ENCODE assay signal across 1 cellular context in the genomic region with DNA sequence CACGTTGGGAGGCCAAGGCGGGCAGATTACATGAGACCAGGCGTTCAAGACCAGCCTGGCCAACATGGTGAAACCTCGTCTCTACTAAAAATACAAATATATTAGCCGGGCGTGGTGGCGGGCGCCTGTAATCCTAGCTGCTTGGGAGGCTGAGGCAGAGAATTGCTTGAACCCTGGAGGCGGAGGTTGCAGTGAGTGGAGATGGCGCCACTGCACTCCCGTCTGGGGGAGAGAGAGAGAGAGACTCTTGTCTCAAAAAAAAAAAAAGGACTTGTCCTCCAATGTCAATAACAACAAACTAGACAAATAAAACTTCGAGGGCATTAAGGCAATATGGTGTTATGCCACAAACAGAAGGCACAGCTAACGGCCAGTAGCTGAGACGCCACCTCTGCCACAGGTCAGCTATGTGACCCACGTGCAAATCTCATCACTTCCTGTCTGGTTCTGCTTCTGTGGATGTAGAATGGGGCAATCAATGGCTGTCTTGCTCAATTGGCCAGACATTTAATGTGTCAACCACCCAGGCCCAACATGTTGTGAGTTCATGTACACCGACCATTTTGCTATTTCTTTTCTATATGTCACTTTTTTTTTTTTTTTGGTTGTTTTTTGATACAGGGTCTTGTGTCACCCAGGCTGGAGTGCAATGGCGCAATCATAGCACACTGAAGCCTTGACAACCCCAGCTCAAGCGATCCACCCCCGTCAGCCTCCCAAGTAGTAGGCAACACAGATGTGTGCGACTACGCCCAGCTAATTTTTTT.
TF ChIP-seq lines count a peak whose summit lies in the region.

No MANE protein-coding gene starts in this region.

TF ChIP-seq in HepG2, 621 proteins besides CTCF, POLR2A, EP300 and RAD21 (continued from another document and continues in another):
- TF ChIP-seq, protein P1, sequence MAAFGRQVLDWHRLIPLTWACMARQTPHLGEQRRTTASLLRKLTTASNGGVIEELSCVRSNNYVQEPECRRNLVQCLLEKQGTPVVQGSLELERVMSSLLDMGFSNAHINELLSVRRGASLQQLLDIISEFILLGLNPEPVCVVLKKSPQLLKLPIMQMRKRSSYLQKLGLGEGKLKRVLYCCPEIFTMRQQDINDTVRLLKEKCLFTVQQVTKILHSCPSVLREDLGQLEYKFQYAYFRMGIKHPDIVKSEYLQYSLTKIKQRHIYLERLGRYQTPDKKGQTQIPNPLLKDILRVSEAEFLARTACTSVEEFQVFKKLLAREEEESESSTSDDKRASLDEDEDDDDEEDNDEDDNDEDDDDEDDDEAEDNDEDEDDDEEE (CRISPR knock-in tag; IDR thresholded peaks at IDR 0.05): no peak
- TF ChIP-seq, protein P2, sequence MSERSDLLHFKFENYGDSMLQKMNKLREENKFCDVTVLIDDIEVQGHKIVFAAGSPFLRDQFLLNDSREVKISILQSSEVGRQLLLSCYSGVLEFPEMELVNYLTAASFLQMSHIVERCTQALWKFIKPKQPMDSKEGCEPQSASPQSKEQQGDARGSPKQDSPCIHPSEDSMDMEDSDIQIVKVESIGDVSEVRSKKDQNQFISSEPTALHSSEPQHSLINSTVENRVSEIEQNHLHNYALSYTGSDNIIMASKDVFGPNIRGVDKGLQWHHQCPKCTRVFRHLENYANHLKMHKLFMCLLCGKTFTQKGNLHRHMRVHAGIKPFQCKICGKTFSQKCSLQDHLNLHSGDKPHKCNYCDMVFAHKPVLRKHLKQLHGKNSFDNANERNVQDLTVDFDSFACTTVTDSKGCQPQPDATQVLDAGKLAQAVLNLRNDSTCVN (CRISPR knock-in tag; IDR thresholded peaks at IDR 0.05; ENCODE audit: borderline replicate concordance): peak; percentile 7
- peak; percentile 80; the same call in 1 of the 2 replicates for TF ChIP-seq RXRA (CRISPR knock-in tag; IDR thresholded peaks at IDR 0.05)
- TF ChIP-seq, protein P3, sequence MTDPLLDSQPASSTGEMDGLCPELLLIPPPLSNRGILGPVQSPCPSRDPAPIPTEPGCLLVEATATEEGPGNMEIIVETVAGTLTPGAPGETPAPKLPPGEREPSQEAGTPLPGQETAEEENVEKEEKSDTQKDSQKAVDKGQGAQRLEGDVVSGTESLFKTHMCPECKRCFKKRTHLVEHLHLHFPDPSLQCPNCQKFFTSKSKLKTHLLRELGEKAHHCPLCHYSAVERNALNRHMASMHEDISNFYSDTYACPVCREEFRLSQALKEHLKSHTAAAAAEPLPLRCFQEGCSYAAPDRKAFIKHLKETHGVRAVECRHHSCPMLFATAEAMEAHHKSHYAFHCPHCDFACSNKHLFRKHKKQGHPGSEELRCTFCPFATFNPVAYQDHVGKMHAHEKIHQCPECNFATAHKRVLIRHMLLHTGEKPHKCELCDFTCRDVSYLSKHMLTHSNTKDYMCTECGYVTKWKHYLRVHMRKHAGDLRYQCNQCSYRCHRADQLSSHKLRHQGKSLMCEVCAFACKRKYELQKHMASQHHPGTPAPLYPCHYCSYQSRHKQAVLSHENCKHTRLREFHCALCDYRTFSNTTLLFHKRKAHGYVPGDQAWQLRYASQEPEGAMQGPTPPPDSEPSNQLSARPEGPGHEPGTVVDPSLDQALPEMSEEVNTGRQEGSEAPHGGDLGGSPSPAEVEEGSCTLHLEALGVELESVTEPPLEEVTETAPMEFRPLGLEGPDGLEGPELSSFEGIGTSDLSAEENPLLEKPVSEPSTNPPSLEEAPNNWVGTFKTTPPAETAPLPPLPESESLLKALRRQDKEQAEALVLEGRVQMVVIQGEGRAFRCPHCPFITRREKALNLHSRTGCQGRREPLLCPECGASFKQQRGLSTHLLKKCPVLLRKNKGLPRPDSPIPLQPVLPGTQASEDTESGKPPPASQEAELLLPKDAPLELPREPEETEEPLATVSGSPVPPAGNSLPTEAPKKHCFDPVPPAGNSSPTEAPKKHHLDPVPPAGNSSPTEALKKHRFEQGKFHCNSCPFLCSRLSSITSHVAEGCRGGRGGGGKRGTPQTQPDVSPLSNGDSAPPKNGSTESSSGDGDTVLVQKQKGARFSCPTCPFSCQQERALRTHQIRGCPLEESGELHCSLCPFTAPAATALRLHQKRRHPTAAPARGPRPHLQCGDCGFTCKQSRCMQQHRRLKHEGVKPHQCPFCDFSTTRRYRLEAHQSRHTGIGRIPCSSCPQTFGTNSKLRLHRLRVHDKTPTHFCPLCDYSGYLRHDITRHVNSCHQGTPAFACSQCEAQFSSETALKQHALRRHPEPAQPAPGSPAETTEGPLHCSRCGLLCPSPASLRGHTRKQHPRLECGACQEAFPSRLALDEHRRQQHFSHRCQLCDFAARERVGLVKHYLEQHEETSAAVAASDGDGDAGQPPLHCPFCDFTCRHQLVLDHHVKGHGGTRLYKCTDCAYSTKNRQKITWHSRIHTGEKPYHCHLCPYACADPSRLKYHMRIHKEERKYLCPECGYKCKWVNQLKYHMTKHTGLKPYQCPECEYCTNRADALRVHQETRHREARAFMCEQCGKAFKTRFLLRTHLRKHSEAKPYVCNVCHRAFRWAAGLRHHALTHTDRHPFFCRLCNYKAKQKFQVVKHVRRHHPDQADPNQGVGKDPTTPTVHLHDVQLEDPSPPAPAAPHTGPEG (CRISPR knock-in tag; IDR thresholded peaks at IDR 0.05): peak; percentile 85
- no peak; the same call in 1 of the 2 replicates for TF ChIP-seq ZNF891 (CRISPR knock-in tag; IDR thresholded peaks at IDR 0.05)
- TF ChIP-seq ZNF296 (CRISPR knock-in tag; conservative IDR thresholded peaks at IDR 0.05): peak; percentile 79
- peak; percentile 60; the same call in 1 of the 2 replicates for TF ChIP-seq ZNF777 (CRISPR knock-in tag; IDR thresholded peaks at IDR 0.05)
- TF ChIP-seq TEAD3 (CRISPR knock-in tag; optimal IDR thresholded peaks at IDR 0.05; ENCODE audit: borderline replicate concordance): peak; percentile 92
- TF ChIP-seq, protein P4, sequence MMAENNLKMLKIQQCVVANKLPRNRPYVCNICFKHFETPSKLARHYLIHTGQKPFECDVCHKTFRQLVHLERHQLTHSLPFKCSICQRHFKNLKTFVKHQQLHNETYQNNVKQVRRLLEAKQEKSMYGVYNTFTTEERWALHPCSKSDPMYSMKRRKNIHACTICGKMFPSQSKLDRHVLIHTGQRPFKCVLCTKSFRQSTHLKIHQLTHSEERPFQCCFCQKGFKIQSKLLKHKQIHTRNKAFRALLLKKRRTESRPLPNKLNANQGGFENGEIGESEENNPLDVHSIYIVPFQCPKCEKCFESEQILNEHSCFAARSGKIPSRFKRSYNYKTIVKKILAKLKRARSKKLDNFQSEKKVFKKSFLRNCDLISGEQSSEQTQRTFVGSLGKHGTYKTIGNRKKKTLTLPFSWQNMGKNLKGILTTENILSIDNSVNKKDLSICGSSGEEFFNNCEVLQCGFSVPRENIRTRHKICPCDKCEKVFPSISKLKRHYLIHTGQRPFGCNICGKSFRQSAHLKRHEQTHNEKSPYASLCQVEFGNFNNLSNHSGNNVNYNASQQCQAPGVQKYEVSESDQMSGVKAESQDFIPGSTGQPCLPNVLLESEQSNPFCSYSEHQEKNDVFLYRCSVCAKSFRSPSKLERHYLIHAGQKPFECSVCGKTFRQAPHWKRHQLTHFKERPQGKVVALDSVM (CRISPR knock-in tag; IDR thresholded peaks at IDR 0.05): no peak
- TF ChIP-seq SMAD3 (CRISPR knock-in tag; IDR thresholded peaks at IDR 0.05): peak; percentile 96
- TF ChIP-seq ZNF549 (CRISPR knock-in tag; IDR thresholded peaks at IDR 0.05): 0 out of 2 replicates have a peak, but pooled peaks have one; percentile 42
- TF ChIP-seq FLYWCH1 (CRISPR knock-in tag; IDR thresholded peaks at IDR 0.05): peak; percentile 45; the same call in 1 of the 2 replicates
- TF ChIP-seq, protein P5, sequence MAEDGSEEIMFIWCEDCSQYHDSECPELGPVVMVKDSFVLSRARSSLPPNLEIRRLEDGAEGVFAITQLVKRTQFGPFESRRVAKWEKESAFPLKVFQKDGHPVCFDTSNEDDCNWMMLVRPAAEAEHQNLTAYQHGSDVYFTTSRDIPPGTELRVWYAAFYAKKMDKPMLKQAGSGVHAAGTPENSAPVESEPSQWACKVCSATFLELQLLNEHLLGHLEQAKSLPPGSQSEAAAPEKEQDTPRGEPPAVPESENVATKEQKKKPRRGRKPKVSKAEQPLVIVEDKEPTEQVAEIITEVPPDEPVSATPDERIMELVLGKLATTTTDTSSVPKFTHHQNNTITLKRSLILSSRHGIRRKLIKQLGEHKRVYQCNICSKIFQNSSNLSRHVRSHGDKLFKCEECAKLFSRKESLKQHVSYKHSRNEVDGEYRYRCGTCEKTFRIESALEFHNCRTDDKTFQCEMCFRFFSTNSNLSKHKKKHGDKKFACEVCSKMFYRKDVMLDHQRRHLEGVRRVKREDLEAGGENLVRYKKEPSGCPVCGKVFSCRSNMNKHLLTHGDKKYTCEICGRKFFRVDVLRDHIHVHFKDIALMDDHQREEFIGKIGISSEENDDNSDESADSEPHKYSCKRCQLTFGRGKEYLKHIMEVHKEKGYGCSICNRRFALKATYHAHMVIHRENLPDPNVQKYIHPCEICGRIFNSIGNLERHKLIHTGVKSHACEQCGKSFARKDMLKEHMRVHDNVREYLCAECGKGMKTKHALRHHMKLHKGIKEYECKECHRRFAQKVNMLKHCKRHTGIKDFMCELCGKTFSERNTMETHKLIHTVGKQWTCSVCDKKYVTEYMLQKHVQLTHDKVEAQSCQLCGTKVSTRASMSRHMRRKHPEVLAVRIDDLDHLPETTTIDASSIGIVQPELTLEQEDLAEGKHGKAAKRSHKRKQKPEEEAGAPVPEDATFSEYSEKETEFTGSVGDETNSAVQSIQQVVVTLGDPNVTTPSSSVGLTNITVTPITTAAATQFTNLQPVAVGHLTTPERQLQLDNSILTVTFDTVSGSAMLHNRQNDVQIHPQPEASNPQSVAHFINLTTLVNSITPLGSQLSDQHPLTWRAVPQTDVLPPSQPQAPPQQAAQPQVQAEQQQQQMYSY (CRISPR knock-in tag; IDR thresholded peaks at IDR 0.05): peak; percentile 52; the same call in 1 of the 2 replicates
- TF ChIP-seq ZNF598 (CRISPR knock-in tag; IDR thresholded peaks at IDR 0.05; ENCODE audit: borderline replicate concordance): 0 out of 2 replicates have a peak, but pooled peaks have one; percentile 3
- peak; percentile 51; the same call in 1 of the 2 replicates for TF ChIP-seq ZNF737 (CRISPR knock-in tag; IDR thresholded peaks at IDR 0.05; ENCODE audit: borderline replicate concordance)
- TF ChIP-seq CEBPG (CRISPR knock-in tag; IDR thresholded peaks at IDR 0.05): peak; percentile 97
- peak; percentile 81; the same call in 1 of the 2 replicates for TF ChIP-seq BCL6 (CRISPR knock-in tag; IDR thresholded peaks at IDR 0.05)
- TF ChIP-seq, protein P6, sequence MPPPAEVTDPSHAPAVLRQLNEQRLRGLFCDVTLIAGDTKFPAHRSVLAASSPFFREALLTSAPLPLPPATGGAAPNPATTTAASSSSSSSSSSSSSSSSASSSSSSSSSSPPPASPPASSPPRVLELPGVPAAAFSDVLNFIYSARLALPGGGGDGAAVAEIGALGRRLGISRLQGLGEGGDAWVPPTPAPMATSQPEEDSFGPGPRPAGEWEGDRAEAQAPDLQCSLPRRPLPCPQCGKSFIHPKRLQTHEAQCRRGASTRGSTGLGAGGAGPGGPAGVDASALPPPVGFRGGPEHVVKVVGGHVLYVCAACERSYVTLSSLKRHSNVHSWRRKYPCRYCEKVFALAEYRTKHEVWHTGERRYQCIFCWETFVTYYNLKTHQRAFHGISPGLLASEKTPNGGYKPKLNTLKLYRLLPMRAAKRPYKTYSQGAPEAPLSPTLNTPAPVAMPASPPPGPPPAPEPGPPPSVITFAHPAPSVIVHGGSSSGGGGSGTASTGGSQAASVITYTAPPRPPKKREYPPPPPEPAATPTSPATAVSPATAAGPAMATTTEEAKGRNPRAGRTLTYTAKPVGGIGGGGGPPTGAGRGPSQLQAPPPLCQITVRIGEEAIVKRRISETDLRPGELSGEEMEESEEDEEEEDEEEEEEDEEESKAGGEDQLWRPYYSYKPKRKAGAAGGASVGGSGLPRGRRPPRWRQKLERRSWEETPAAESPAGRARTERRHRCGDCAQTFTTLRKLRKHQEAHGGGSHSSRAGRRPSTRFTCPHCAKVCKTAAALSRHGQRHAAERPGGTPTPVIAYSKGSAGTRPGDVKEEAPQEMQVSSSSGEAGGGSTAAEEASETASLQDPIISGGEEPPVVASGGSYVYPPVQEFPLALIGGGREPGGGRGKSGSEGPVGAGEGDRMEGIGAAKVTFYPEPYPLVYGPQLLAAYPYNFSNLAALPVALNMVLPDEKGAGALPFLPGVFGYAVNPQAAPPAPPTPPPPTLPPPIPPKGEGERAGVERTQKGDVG (CRISPR knock-in tag; IDR thresholded peaks at IDR 0.05; ENCODE audit: borderline replicate concordance): no peak; the same call in 1 of the 2 replicates
- no peak for TF ChIP-seq ZMYM2 (CRISPR knock-in tag; IDR thresholded peaks at IDR 0.05)
- TF ChIP-seq NRL (CRISPR knock-in tag; IDR thresholded peaks at IDR 0.05; ENCODE audit: borderline replicate concordance): 0 out of 2 replicates have a peak, but pooled peaks have one; percentile 27
- TF ChIP-seq PPARG (CRISPR knock-in tag; conservative IDR thresholded peaks at IDR 0.05): peak; percentile 71
- peak; percentile 84 for TF ChIP-seq CBX1 (IDR thresholded peaks at IDR 0.05; ENCODE audit: low read depth)
- TF ChIP-seq, protein P7, sequence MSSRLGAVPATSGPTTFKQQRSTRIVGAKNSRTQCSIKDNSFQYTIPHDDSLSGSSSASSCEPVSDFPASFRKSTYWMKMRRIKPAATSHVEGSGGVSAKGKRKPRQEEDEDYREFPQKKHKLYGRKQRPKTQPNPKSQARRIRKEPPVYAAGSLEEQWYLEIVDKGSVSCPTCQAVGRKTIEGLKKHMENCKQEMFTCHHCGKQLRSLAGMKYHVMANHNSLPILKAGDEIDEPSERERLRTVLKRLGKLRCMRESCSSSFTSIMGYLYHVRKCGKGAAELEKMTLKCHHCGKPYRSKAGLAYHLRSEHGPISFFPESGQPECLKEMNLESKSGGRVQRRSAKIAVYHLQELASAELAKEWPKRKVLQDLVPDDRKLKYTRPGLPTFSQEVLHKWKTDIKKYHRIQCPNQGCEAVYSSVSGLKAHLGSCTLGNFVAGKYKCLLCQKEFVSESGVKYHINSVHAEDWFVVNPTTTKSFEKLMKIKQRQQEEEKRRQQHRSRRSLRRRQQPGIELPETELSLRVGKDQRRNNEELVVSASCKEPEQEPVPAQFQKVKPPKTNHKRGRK (CRISPR knock-in tag; IDR thresholded peaks at IDR 0.05): no peak
